In genomic region chr15:40763801-40764765, GRCh38 we compare ENCODE assay signal across 7 cellular contexts. TPM values are rescaled to one million over a fixed set of nuclear protein-coding genes. Genes with fewer than 3 reads are reported as not detected.
DNase-seq lines count a peak whose midpoint lies in the region; ATAC-seq and TF ChIP-seq lines count a peak whose summit lies in the region.

TSS of gene GCHFR (plus strand) at chr15:40764068. CDS start at chr15:40764181, 113 bp downstream.

- peak; percentile 68 to 73 for ATAC-seq in activated T-cell treated with anti-CD3 and anti-CD28 coated beads, Interleukin-2, amount 50 U/mL, for 4 hours
- ATAC-seq in naive B cell (ENCODE audit: low read depth in 2 of 2) (peak; percentile 71), thoracic aorta (ENCODE audit: insufficient number of reproducible peaks, low FRiP score, low read depth) (peak; percentile 26)

- no peaks in the 10 kb centered on the region for H3K36me3 Mint-ChIP-seq in HFFc6 (ENCODE audit: low read depth)
- no peaks in the 10 kb centered on the region for H3K36me3 Mint-ChIP-seq in activated T-cell treated with anti-CD3 and anti-CD28 coated beads, Interleukin-2, amount 50 U/mL, for 4 hours (ENCODE audit: insufficient read depth)
- no peaks in the 10 kb centered on the region for H3K36me3 Mint-ChIP-seq in naive B cell

- peak within 1 kb of the TSS; percentile 91 for H3K4me3 ChIP-seq in GM12875 (ENCODE audit: low read depth, low read length)
- peak within 1 kb of the TSS; percentile 35 to 84 (median 52) for H3K4me3 ChIP-seq in esophagus squamous epithelium
- peak within 1 kb of the TSS; percentile 79 for H3K4me3 ChIP-seq in thoracic aorta

- H3K27me3 Mint-ChIP-seq in HFFc6 (ENCODE audit: insufficient read depth) (peaks cover 3% of the 10 kb centered on the region), naive B cell (no peaks in the 10 kb centered on the region)
- H3K27me3 Mint-ChIP-seq in activated T-cell treated with anti-CD3 and anti-CD28 coated beads, Interleukin-2, amount 50 U/mL, for 4 hours (ENCODE audit: low read depth): no peaks in the 10 kb centered on the region

- H3K4me1 ChIP-seq in esophagus squamous epithelium (peaks cover 59 to 67% (median 63%) of the 10 kb centered on the region in 3 donors), thoracic aorta (ENCODE audit: control insufficient read depth in 1 of 2, low read depth in 2 of 2) (peaks cover 19 to 39% of the 10 kb centered on the region in 2 donors)

- intact Hi-C loops in esophagus squamous epithelium (cut with DNase I): no loop called here

- TF ChIP-seq CTCF in GM12875 (IDR thresholded peaks at IDR 0.05; ENCODE audit: borderline replicate concordance, insufficient read depth, low read depth, low read length): peak; percentile 52
- peak; percentile 71 for TF ChIP-seq CTCF in HFFc6 (IDR thresholded peaks at IDR 0.05)
- peak in 4 of 6 experiments; percentile 14 to 45 (median 35) for TF ChIP-seq CTCF in esophagus squamous epithelium (IDR thresholded peaks at IDR 0.05)
- peak; percentile 41 for TF ChIP-seq CTCF in thoracic aorta (IDR thresholded peaks at IDR 0.05)

- DNase-seq in HFFc6: peak; percentile 44
- peak; percentile 73 for DNase-seq in NCI-H774 (lab: John Stamatoyannopoulos, UW)
- DNase-seq in activated T-cell treated with anti-CD3 and anti-CD28 coated beads, Interleukin-2, amount 50 U/mL, for 4 hours: peak; percentile 48
- DNase-seq in esophagus squamous epithelium (lab: John Stamatoyannopoulos, UW): no peak
- DNase-seq in naive B cell: peak; percentile 57
- no peak for DNase-seq in thoracic aorta (ENCODE audit: low spot score)

- H3K4me3 Mint-ChIP-seq in HFFc6 (peak within 1 kb of the TSS; percentile 85), naive B cell (peak within 1 kb of the TSS; percentile 82 to 95 (median 91))
- peak within 1 kb of the TSS; percentile 79 for H3K4me3 Mint-ChIP-seq in activated T-cell treated with anti-CD3 and anti-CD28 coated beads, Interleukin-2, amount 50 U/mL, for 4 hours

- peaks cover 39% of the 10 kb centered on the region for H3K4me1 Mint-ChIP-seq in HFFc6 (ENCODE audit: low read depth)
- H3K4me1 Mint-ChIP-seq in activated T-cell treated with anti-CD3 and anti-CD28 coated beads, Interleukin-2, amount 50 U/mL, for 4 hours (ENCODE audit: low read depth): peaks cover 35% of the 10 kb centered on the region
- peaks cover 25 to 39% (median 33%) of the 10 kb centered on the region in 3 donors for H3K4me1 Mint-ChIP-seq in naive B cell

- WGBS in esophagus squamous epithelium, 2 donors: 1 to 4% methylated on average over 5 to 12 of the region's 77 CpGs

- H3K27ac ChIP-seq in esophagus squamous epithelium: peak within 1 kb of the TSS; percentile 86 to 96 (median 90)
- H3K27ac ChIP-seq in thoracic aorta: peak within 1 kb of the TSS; percentile 78 to 88

- H3K9me3 Mint-ChIP-seq in HFFc6: no peaks in the 10 kb centered on the region
- H3K9me3 Mint-ChIP-seq in activated T-cell treated with anti-CD3 and anti-CD28 coated beads, Interleukin-2, amount 50 U/mL, for 4 hours: no peaks in the 10 kb centered on the region
- no peaks in the 10 kb centered on the region for H3K9me3 Mint-ChIP-seq in naive B cell

- H3K36me3 ChIP-seq in esophagus squamous epithelium: peaks cover 4 to 16% (median 8%) of the 10 kb centered on the region in 3 donors
- H3K36me3 ChIP-seq in thoracic aorta: no peaks in the 10 kb centered on the region

- H3K27ac Mint-ChIP-seq in HFFc6 (peak within 1 kb of the TSS; percentile 56), naive B cell (peak within 1 kb of the TSS in 4 of 6 donors; percentile 33 to 90 (median 84))

- H3K9me3 ChIP-seq in esophagus squamous epithelium (no peaks in the 10 kb centered on the region), thoracic aorta (no peaks in the 10 kb centered on the region)

- TF ChIP-seq POLR2A in esophagus squamous epithelium (IDR thresholded peaks at IDR 0.05): peak in 2 of 4 donors; percentile 37 to 73

- H3K27me3 ChIP-seq in esophagus squamous epithelium (no peaks in the 10 kb centered on the region), thoracic aorta (replicated peaks; ENCODE audit: insufficient read depth) (no peaks in the 10 kb centered on the region)

RNA-seq across cellular contexts. Expression of gene GCHFR, which starts in this region (rescaled TPM):
- 1 to 10 TPM; 1.6 to 3.1 (median 2.7) TPM for total RNA-seq in HFFc6 (2021; fragmentation: NEBNext Ultra II Directional; extraction: Animal tissue kit (Norgen Biotek cat#: 25700))
- 10 to 100 TPM; 18.5 to 25.6 (median 25.3) TPM for total RNA-seq in activated T-cell treated with anti-CD3 and anti-CD28 coated beads, Interleukin-2, amount 50 U/mL, for 4 hours
- 10 to 100 TPM in 3 of 4 donors, 1 to 10 TPM in 1; 10.0 to 47.5 (median 41.9) TPM for total RNA-seq in esophagus squamous epithelium
- 10 to 100 TPM; 22.8 to 40.4 (median 27.6) TPM for polyA plus RNA-seq in naive B cell (ENCODE audit: low read depth in 6 of 6)
- total RNA-seq in thoracic aorta: 10 to 100 TPM; 14.1 to 17.2 TPM

Comparison
In these comparisons a context has a peak if more than half of its experiments do, and no peak if none do; other contexts are left out.
1. DNase-seq: peak in HFFc6 (single experiment), NCI-H774 (single experiment), activated T-cell treated with anti-CD3 and anti-CD28 coated beads, Interleukin-2, amount 50 U/mL, for 4 hours (single experiment) and naive B cell (single experiment); none in esophagus squamous epithelium (single experiment) and thoracic aorta (single experiment).
2. Peak in every context shown above with its lines, with median percentiles within 50 percentile points of each other: H3K4me3 ChIP-seq, CTCF ChIP-seq, H3K4me3 Mint-ChIP-seq and ATAC-seq.